ENCODE assay signal across 1 cellular context in the genomic region with DNA sequence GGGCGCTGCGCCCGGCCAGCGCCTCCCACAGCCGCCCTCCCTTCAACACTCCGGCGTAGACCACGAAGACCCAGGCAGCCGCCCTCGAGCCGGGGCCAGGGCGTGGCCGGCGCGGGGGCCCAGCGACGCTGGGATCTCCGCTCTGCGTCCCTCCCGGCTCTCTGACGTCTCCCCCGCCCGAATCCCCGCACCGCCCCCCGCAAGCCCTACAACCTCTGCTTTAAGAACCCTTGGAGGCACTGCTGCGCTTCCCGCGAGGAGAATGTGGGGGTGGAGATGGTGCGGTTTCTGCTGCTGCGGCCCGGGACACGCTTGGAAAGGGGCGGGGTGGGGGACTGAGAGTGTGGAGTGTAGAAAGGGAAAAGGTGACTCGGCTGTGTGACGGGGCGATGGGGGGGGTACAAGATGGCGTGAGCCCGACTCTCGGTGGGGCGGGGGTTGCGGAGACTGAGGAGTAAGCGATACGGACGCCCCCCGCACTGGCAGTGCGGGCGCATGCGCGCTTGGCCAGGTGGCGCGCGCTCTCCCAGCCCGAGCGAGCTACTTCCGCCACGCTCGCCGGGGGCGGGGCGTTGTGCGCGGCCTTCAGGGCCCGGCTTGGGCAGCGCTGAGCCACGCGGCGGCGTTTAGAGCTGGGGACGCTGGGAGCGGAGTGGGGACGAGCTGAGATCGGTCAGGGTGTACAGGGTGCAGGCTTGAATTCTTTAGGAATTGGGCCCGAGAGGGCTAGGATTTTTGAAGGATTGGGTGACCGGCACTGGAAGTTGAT.
TF ChIP-seq lines count a peak whose summit lies in the region.

Gene SUPT3H, minus strand, starts transcription at position 380 of the 769 bp plus-strand sequence.

TF ChIP-seq in HepG2, 621 proteins besides CTCF, POLR2A, EP300 and RAD21 (continued from another document and continues in another):
- TF ChIP-seq, protein P1, sequence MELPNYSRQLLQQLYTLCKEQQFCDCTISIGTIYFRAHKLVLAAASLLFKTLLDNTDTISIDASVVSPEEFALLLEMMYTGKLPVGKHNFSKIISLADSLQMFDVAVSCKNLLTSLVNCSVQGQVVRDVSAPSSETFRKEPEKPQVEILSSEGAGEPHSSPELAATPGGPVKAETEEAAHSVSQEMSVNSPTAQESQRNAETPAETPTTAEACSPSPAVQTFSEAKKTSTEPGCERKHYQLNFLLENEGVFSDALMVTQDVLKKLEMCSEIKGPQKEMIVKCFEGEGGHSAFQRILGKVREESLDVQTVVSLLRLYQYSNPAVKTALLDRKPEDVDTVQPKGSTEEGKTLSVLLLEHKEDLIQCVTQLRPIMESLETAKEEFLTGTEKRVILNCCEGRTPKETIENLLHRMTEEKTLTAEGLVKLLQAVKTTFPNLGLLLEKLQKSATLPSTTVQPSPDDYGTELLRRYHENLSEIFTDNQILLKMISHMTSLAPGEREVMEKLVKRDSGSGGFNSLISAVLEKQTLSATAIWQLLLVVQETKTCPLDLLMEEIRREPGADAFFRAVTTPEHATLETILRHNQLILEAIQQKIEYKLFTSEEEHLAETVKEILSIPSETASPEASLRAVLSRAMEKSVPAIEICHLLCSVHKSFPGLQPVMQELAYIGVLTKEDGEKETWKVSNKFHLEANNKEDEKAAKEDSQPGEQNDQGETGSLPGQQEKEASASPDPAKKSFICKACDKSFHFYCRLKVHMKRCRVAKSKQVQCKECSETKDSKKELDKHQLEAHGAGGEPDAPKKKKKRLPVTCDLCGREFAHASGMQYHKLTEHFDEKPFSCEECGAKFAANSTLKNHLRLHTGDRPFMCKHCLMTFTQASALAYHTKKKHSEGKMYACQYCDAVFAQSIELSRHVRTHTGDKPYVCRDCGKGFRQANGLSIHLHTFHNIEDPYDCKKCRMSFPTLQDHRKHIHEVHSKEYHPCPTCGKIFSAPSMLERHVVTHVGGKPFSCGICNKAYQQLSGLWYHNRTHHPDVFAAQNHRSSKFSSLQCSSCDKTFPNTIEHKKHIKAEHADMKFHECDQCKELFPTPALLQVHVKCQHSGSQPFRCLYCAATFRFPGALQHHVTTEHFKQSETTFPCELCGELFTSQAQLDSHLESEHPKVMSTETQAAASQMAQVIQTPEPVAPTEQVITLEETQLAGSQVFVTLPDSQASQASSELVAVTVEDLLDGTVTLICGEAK (IDR thresholded peaks at IDR 0.05), result no peak
- TF ChIP-seq, protein P1 (CRISPR knock-in tag; IDR thresholded peaks at IDR 0.05), result peak; percentile 79
- no peak for TF ChIP-seq PTBP1 (IDR thresholded peaks at IDR 0.05; ENCODE audit: low read depth, low read length, poor library complexity, severe bottlenecking)
- no peak for TF ChIP-seq SP1 (IDR thresholded peaks at IDR 0.05)
- TF ChIP-seq SP1 (CRISPR knock-in tag; IDR thresholded peaks at IDR 0.05), result peak; percentile 88
- no peak for TF ChIP-seq U2AF1 (optimal IDR thresholded peaks at IDR 0.05; ENCODE audit: low read depth, low read length)
- TF ChIP-seq GABPB1 (CRISPR knock-in tag; IDR thresholded peaks at IDR 0.05), result peak; percentile 94
- no peak for TF ChIP-seq ZNF282 (IDR thresholded peaks at IDR 0.05; ENCODE audit: partially characterized antibody)
- TF ChIP-seq ZNF34 (CRISPR knock-in tag; IDR thresholded peaks at IDR 0.05; ENCODE audit: borderline replicate concordance), result 0 out of 2 replicates have a peak, but pooled peaks have one; percentile 27
- TF ChIP-seq, protein P2, sequence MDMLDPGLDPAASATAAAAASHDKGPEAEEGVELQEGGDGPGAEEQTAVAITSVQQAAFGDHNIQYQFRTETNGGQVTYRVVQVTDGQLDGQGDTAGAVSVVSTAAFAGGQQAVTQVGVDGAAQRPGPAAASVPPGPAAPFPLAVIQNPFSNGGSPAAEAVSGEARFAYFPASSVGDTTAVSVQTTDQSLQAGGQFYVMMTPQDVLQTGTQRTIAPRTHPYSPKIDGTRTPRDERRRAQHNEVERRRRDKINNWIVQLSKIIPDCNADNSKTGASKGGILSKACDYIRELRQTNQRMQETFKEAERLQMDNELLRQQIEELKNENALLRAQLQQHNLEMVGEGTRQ (IDR thresholded peaks at IDR 0.05; ENCODE audit: low read depth, low read length), result 0 out of 2 replicates have a peak, but pooled peaks have one; percentile 2
- TF ChIP-seq, protein P2 (CRISPR knock-in tag; IDR thresholded peaks at IDR 0.05; ENCODE audit: borderline replicate concordance), result no peak
- TF ChIP-seq ZNF691 (CRISPR knock-in tag; IDR thresholded peaks at IDR 0.05; ENCODE audit: borderline replicate concordance, low read depth), result peak; percentile 86
- peak; percentile 75; the same call in 1 of the 2 replicates for TF ChIP-seq GTF3A (CRISPR knock-in tag; conservative IDR thresholded peaks at IDR 0.05)
- TF ChIP-seq ONECUT2 (CRISPR knock-in tag; IDR thresholded peaks at IDR 0.05), result peak; percentile 7; the same call in 1 of the 2 replicates
- TF ChIP-seq MNT (IDR thresholded peaks at IDR 0.05), result peak; percentile 63
- no peak for TF ChIP-seq HNRNPUL1 (IDR thresholded peaks at IDR 0.05; ENCODE audit: low read depth, low read length)
- no peak for TF ChIP-seq SRSF9 (IDR thresholded peaks at IDR 0.05; ENCODE audit: borderline replicate concordance, insufficient read depth, low read depth, low read length, poor library complexity, severe bottlenecking)
- TF ChIP-seq SOX6 (IDR thresholded peaks at IDR 0.05), result no peak
- TF ChIP-seq SOX6 (CRISPR knock-in tag; IDR thresholded peaks at IDR 0.05), result peak; percentile 63
- TF ChIP-seq ZNF607 (CRISPR knock-in tag; IDR thresholded peaks at IDR 0.05; ENCODE audit: borderline replicate concordance), result peak; percentile 97
- TF ChIP-seq ZNF780A (CRISPR knock-in tag; IDR thresholded peaks at IDR 0.05), result peak; percentile 89; the same call in 1 of the 2 replicates
- no peak for TF ChIP-seq ZBTB39 (CRISPR knock-in tag; IDR thresholded peaks at IDR 0.05)
- no peak; the same call in 1 of the 2 replicates for TF ChIP-seq JUND (CRISPR knock-in tag; IDR thresholded peaks at IDR 0.05)
- no peak; the same call in 1 of the 2 replicates for TF ChIP-seq ZNF747 (CRISPR knock-in tag; IDR thresholded peaks at IDR 0.05; ENCODE audit: borderline replicate concordance)
- no peak; the same call in 1 of the 2 replicates for TF ChIP-seq MEIS2 (CRISPR knock-in tag; IDR thresholded peaks at IDR 0.05)
- peak; percentile 69 for TF ChIP-seq ZNF883 (CRISPR knock-in tag; IDR thresholded peaks at IDR 0.05; ENCODE audit: not compliant biosample characterization)
- TF ChIP-seq REPIN1 (CRISPR knock-in tag; IDR thresholded peaks at IDR 0.05; ENCODE audit: borderline replicate concordance, low read depth), result peak; percentile 95
- peak; percentile 90; the same call in 1 of the 2 replicates for TF ChIP-seq ZNF446 (CRISPR knock-in tag; IDR thresholded peaks at IDR 0.05)
- TF ChIP-seq ZNF253 (CRISPR knock-in tag; IDR thresholded peaks at IDR 0.05; ENCODE audit: borderline replicate concordance), result no peak
- peak; percentile 62; the same call in 1 of the 2 replicates for TF ChIP-seq SOX5 (CRISPR knock-in tag; IDR thresholded peaks at IDR 0.05; ENCODE audit: borderline replicate concordance)
- no peak for TF ChIP-seq RELA (CRISPR knock-in tag; IDR thresholded peaks at IDR 0.05)
- TF ChIP-seq CHCHD3 (CRISPR knock-in tag; IDR thresholded peaks at IDR 0.05), result no peak; the same call in 1 of the 2 replicates
- peak; percentile 27; the same call in 1 of the 2 replicates for TF ChIP-seq DNMT1 (CRISPR knock-in tag; IDR thresholded peaks at IDR 0.05)
- no peak for TF ChIP-seq NFYC (CRISPR knock-in tag; IDR thresholded peaks at IDR 0.05)
- TF ChIP-seq TBL1XR1 (IDR thresholded peaks at IDR 0.05; ENCODE audit: borderline replicate concordance, low read length, partially characterized antibody), result peak; percentile 49
- peak; percentile 87; the same call in 1 of the 2 replicates for TF ChIP-seq TIGD3 (CRISPR knock-in tag; IDR thresholded peaks at IDR 0.05; ENCODE audit: borderline replicate concordance)
- TF ChIP-seq DDIT3 (CRISPR knock-in tag; IDR thresholded peaks at IDR 0.05), result no peak
- TF ChIP-seq ZNF224 (CRISPR knock-in tag; IDR thresholded peaks at IDR 0.05), result peak; percentile 51; the same call in 1 of the 2 replicates
- peak; percentile 88 for TF ChIP-seq ZNF605 (CRISPR knock-in tag; IDR thresholded peaks at IDR 0.05)
- no peak for TF ChIP-seq RBM22 (optimal IDR thresholded peaks at IDR 0.05; ENCODE audit: low read length)
- peak; percentile 82 for TF ChIP-seq SP5 (CRISPR knock-in tag; IDR thresholded peaks at IDR 0.05; ENCODE audit: borderline replicate concordance, low read depth)
- no peak; the same call in 1 of the 2 replicates for TF ChIP-seq KDM4B (CRISPR knock-in tag; IDR thresholded peaks at IDR 0.05)
- TF ChIP-seq SATB2 (CRISPR knock-in tag; IDR thresholded peaks at IDR 0.05), result no peak
- TF ChIP-seq ZNF772 (CRISPR knock-in tag; IDR thresholded peaks at IDR 0.05), result peak; percentile 91
